In genomic region chr3:50604628-50605588, GRCh38 we compare ENCODE assay signal across 1 cellular context.
TF ChIP-seq lines count a peak whose summit lies in the region.

No MANE protein-coding gene starts in this region.

TF ChIP-seq in GM23338, 12 proteins besides CTCF, POLR2A, EP300 and RAD21:
- TF ChIP-seq, protein P1, sequence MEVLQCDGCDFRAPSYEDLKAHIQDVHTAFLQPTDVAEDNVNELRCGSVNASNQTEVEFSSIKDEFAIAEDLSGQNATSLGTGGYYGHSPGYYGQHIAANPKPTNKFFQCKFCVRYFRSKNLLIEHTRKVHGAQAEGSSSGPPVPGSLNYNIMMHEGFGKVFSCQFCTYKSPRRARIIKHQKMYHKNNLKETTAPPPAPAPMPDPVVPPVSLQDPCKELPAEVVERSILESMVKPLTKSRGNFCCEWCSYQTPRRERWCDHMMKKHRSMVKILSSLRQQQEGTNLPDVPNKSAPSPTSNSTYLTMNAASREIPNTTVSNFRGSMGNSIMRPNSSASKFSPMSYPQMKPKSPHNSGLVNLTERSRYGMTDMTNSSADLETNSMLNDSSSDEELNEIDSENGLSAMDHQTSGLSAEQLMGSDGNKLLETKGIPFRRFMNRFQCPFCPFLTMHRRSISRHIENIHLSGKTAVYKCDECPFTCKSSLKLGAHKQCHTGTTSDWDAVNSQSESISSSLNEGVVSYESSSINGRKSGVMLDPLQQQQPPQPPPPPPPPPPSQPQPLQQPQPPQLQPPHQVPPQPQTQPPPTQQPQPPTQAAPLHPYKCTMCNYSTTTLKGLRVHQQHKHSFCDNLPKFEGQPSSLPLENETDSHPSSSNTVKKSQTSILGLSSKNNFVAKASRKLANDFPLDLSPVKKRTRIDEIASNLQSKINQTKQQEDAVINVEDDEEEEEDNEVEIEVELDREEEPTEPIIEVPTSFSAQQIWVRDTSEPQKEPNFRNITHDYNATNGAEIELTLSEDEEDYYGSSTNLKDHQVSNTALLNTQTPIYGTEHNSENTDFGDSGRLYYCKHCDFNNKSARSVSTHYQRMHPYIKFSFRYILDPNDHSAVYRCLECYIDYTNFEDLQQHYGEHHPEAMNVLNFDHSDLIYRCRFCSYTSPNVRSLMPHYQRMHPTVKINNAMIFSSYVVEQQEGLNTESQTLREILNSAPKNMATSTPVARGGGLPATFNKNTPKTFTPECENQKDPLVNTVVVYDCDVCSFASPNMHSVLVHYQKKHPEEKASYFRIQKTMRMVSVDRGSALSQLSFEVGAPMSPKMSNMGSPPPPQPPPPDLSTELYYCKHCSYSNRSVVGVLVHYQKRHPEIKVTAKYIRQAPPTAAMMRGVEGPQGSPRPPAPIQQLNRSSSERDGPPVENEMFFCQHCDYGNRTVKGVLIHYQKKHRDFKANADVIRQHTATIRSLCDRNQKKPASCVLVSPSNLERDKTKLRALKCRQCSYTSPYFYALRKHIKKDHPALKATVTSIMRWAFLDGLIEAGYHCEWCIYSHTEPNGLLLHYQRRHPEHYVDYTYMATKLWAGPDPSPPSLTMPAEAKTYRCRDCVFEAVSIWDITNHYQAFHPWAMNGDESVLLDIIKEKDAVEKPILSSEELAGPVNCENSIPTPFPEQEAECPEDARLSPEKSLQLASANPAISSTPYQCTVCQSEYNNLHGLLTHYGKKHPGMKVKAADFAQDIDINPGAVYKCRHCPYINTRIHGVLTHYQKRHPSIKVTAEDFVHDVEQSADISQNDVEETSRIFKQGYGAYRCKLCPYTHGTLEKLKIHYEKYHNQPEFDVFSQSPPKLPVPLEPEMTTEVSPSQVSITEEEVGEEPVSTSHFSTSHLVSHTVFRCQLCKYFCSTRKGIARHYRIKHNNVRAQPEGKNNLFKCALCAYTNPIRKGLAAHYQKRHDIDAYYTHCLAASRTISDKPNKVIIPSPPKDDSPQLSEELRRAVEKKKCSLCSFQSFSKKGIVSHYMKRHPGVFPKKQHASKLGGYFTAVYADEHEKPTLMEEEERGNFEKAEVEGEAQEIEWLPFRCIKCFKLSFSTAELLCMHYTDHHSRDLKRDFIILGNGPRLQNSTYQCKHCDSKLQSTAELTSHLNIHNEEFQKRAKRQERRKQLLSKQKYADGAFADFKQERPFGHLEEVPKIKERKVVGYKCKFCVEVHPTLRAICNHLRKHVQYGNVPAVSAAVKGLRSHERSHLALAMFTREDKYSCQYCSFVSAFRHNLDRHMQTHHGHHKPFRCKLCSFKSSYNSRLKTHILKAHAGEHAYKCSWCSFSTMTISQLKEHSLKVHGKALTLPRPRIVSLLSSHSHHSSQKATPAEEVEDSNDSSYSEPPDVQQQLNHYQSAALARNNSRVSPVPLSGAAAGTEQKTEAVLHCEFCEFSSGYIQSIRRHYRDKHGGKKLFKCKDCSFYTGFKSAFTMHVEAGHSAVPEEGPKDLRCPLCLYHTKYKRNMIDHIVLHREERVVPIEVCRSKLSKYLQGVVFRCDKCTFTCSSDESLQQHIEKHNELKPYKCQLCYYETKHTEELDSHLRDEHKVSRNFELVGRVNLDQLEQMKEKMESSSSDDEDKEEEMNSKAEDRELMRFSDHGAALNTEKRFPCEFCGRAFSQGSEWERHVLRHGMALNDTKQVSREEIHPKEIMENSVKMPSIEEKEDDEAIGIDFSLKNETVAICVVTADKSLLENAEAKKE (CRISPR knock-in tag; IDR thresholded peaks at IDR 0.05): no peak
- TF ChIP-seq NANOG (IDR thresholded peaks at IDR 0.05; ENCODE audit: borderline replicate concordance): no peak
- TF ChIP-seq, protein P2, sequence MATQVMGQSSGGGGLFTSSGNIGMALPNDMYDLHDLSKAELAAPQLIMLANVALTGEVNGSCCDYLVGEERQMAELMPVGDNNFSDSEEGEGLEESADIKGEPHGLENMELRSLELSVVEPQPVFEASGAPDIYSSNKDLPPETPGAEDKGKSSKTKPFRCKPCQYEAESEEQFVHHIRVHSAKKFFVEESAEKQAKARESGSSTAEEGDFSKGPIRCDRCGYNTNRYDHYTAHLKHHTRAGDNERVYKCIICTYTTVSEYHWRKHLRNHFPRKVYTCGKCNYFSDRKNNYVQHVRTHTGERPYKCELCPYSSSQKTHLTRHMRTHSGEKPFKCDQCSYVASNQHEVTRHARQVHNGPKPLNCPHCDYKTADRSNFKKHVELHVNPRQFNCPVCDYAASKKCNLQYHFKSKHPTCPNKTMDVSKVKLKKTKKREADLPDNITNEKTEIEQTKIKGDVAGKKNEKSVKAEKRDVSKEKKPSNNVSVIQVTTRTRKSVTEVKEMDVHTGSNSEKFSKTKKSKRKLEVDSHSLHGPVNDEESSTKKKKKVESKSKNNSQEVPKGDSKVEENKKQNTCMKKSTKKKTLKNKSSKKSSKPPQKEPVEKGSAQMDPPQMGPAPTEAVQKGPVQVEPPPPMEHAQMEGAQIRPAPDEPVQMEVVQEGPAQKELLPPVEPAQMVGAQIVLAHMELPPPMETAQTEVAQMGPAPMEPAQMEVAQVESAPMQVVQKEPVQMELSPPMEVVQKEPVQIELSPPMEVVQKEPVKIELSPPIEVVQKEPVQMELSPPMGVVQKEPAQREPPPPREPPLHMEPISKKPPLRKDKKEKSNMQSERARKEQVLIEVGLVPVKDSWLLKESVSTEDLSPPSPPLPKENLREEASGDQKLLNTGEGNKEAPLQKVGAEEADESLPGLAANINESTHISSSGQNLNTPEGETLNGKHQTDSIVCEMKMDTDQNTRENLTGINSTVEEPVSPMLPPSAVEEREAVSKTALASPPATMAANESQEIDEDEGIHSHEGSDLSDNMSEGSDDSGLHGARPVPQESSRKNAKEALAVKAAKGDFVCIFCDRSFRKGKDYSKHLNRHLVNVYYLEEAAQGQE (IDR thresholded peaks at IDR 0.05; ENCODE audit: unreplicated experiment): no peak
- TF ChIP-seq EZH2 (IDR thresholded peaks at IDR 0.05; ENCODE audit: low read depth, unreplicated experiment): no peak
- no peak for TF ChIP-seq STAT1 (IDR thresholded peaks at IDR 0.05; ENCODE audit: unreplicated experiment)
- TF ChIP-seq ZNF331 (CRISPR knock-in tag; IDR thresholded peaks at IDR 0.05; ENCODE audit: low read depth): no peak
- no peak for TF ChIP-seq EZH2phosphoT487 (IDR thresholded peaks at IDR 0.05; ENCODE audit: unreplicated experiment)
